9 cellular contexts compared by ENCODE assay signal in genomic region chr3:39112535-39112934, GRCh38.
"Had no signal": no experiment of that assay in that cellular context is flagged by ENCODE, and none has a peak within 500 bp of the region (broad histone marks: within the 10 kb centered on the region; RNA-seq: fewer than 3 reads in every experiment).

No MANE protein-coding gene starts in this region.

- H3K4me3 ChIP-seq: GM23248, HAP-1 had no signal

- H3K27ac ChIP-seq: GM23248, HL-60 had no signal

- H2AFZ ChIP-seq: GM23248 had no signal

- H3K9me3 Mint-ChIP-seq: HFFc6 had no signal

- H3K27ac Mint-ChIP-seq: HFFc6 had no signal

- ATAC-seq: HCT116 had no signal

- H3K9me3 ChIP-seq: HAP-1 had no signal

- DNase-seq: GM23248, GOT3, H7, HFFc6, IMR-90, KBM-7 had no signal

- H3K4me3 Mint-ChIP-seq: HFFc6 had no signal

- H3K9ac ChIP-seq: GM23248 had no signal

- H3K36me3 ChIP-seq: HAP-1 had no signal
